In genomic region chr16:87391950-87392822, GRCh38 we compare ENCODE assay signal across 1 cellular context.
TF ChIP-seq lines count a peak whose summit lies in the region.

Gene MAP1LC3B (plus strand): TSS chr16:87392336. CDS start chr16:87392428, 92 bp downstream.

TF ChIP-seq in HepG2, 621 proteins besides CTCF, POLR2A, EP300 and RAD21 (continued from another document and continues in another):
- TF ChIP-seq AKNA (CRISPR knock-in tag; IDR thresholded peaks at IDR 0.05; ENCODE audit: borderline replicate concordance) (no peak), ZNF34 (CRISPR knock-in tag; IDR thresholded peaks at IDR 0.05; ENCODE audit: borderline replicate concordance) (peak; percentile 72; the same call in 1 of the 2 replicates), ATAD3A (CRISPR knock-in tag; IDR thresholded peaks at IDR 0.05) (peak; percentile 72; the same call in 1 of the 2 replicates), HOXA5 (CRISPR knock-in tag; IDR thresholded peaks at IDR 0.05) (peak; percentile 95), ZNF101 (CRISPR knock-in tag; IDR thresholded peaks at IDR 0.05; ENCODE audit: borderline replicate concordance, low read depth) (no peak), MYC (CRISPR knock-in tag; IDR thresholded peaks at IDR 0.05; ENCODE audit: borderline replicate concordance) (peak; percentile 92), ZNF567 (CRISPR knock-in tag; IDR thresholded peaks at IDR 0.05; ENCODE audit: borderline replicate concordance) (no peak; the same call in 1 of the 2 replicates), DDIT3 (CRISPR knock-in tag; IDR thresholded peaks at IDR 0.05) (no peak), KDM4B (CRISPR knock-in tag; IDR thresholded peaks at IDR 0.05) (peak; percentile 72), U2AF2 (IDR thresholded peaks at IDR 0.05; ENCODE audit: low read depth, low read length) (no peak), CC2D1A (CRISPR knock-in tag; IDR thresholded peaks at IDR 0.05) (no peak), ZNF512 (CRISPR knock-in tag; IDR thresholded peaks at IDR 0.05) (no peak), ZEB1 (IDR thresholded peaks at IDR 0.05; ENCODE audit: insufficient replicate concordance, low read depth) (no peak), ZNF878 (CRISPR knock-in tag; IDR thresholded peaks at IDR 0.05) (no peak; the same call in 1 of the 2 replicates), NFKB2 (CRISPR knock-in tag; IDR thresholded peaks at IDR 0.05; ENCODE audit: borderline replicate concordance) (peak; percentile 57), ZNF704 (CRISPR knock-in tag; IDR thresholded peaks at IDR 0.05; ENCODE audit: borderline replicate concordance) (no peak), HOXA3 (CRISPR knock-in tag; IDR thresholded peaks at IDR 0.05) (peak; percentile 99), BHLHE40 (IDR thresholded peaks at IDR 0.05; ENCODE audit: low read length) (peak; percentile 94), ZNF713 (CRISPR knock-in tag; IDR thresholded peaks at IDR 0.05) (0 out of 2 replicates have a peak, but pooled peaks have one; percentile 51), SP5 (CRISPR knock-in tag; IDR thresholded peaks at IDR 0.05; ENCODE audit: borderline replicate concordance, low read depth) (peak; percentile 99), RBM22 (optimal IDR thresholded peaks at IDR 0.05; ENCODE audit: low read length) (no peak), GATAD2A (CRISPR knock-in tag; IDR thresholded peaks at IDR 0.05) (no peak), ZNF232 (CRISPR knock-in tag; IDR thresholded peaks at IDR 0.05; ENCODE audit: borderline replicate concordance) (peak; percentile 81; the same call in 1 of the 2 replicates), POGZ (CRISPR knock-in tag; IDR thresholded peaks at IDR 0.05) (peak; percentile 65), CENPX (CRISPR knock-in tag; IDR thresholded peaks at IDR 0.05) (no peak), NFIB (CRISPR knock-in tag; IDR thresholded peaks at IDR 0.05; ENCODE audit: borderline replicate concordance) (no peak), RFX5 (IDR thresholded peaks at IDR 0.05; ENCODE audit: low read depth, low read length) (no peak; the same call in 1 of the 2 replicates), ZSCAN9 (CRISPR knock-in tag; IDR thresholded peaks at IDR 0.05; ENCODE audit: borderline replicate concordance) (peak; percentile 91; the same call in 1 of the 2 replicates), ZNF616 (CRISPR knock-in tag; IDR thresholded peaks at IDR 0.05; ENCODE audit: low read depth) (peak; percentile 46; the same call in 1 of the 2 replicates), ZNF124 (CRISPR knock-in tag; IDR thresholded peaks at IDR 0.05) (peak; percentile 75; the same call in 1 of the 2 replicates), RXRB (CRISPR knock-in tag; IDR thresholded peaks at IDR 0.05; ENCODE audit: borderline replicate concordance) (peak; percentile 80), TOPORS (CRISPR knock-in tag; IDR thresholded peaks at IDR 0.05) (peak; percentile 97), ZNF10 (CRISPR knock-in tag; IDR thresholded peaks at IDR 0.05; ENCODE audit: borderline replicate concordance, low read depth) (no peak), HNRNPL (IDR thresholded peaks at IDR 0.05; ENCODE audit: low read depth, low read length) (peak; percentile 74; the same call in 1 of the 2 replicates), NFE2L2 (IDR thresholded peaks at IDR 0.05; ENCODE audit: low read length) (peak; percentile 16; the same call in 1 of the 2 replicates), ZNF552 (CRISPR knock-in tag; IDR thresholded peaks at IDR 0.05; ENCODE audit: borderline replicate concordance) (no peak), ZNF512B (CRISPR knock-in tag; IDR thresholded peaks at IDR 0.05; ENCODE audit: borderline replicate concordance) (no peak), REL (CRISPR knock-in tag; conservative IDR thresholded peaks at IDR 0.05) (no peak), ZMYM4 (CRISPR knock-in tag; IDR thresholded peaks at IDR 0.05) (peak; percentile 91)
- TF ChIP-seq, protein P1, sequence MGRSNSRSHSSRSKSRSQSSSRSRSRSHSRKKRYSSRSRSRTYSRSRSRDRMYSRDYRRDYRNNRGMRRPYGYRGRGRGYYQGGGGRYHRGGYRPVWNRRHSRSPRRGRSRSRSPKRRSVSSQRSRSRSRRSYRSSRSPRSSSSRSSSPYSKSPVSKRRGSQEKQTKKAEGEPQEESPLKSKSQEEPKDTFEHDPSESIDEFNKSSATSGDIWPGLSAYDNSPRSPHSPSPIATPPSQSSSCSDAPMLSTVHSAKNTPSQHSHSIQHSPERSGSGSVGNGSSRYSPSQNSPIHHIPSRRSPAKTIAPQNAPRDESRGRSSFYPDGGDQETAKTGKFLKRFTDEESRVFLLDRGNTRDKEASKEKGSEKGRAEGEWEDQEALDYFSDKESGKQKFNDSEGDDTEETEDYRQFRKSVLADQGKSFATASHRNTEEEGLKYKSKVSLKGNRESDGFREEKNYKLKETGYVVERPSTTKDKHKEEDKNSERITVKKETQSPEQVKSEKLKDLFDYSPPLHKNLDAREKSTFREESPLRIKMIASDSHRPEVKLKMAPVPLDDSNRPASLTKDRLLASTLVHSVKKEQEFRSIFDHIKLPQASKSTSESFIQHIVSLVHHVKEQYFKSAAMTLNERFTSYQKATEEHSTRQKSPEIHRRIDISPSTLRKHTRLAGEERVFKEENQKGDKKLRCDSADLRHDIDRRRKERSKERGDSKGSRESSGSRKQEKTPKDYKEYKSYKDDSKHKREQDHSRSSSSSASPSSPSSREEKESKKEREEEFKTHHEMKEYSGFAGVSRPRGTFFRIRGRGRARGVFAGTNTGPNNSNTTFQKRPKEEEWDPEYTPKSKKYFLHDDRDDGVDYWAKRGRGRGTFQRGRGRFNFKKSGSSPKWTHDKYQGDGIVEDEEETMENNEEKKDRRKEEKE (IDR thresholded peaks at IDR 0.05), result no peak
- TF ChIP-seq, protein P2, sequence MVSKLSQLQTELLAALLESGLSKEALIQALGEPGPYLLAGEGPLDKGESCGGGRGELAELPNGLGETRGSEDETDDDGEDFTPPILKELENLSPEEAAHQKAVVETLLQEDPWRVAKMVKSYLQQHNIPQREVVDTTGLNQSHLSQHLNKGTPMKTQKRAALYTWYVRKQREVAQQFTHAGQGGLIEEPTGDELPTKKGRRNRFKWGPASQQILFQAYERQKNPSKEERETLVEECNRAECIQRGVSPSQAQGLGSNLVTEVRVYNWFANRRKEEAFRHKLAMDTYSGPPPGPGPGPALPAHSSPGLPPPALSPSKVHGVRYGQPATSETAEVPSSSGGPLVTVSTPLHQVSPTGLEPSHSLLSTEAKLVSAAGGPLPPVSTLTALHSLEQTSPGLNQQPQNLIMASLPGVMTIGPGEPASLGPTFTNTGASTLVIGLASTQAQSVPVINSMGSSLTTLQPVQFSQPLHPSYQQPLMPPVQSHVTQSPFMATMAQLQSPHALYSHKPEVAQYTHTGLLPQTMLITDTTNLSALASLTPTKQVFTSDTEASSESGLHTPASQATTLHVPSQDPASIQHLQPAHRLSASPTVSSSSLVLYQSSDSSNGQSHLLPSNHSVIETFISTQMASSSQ (IDR thresholded peaks at IDR 0.05; ENCODE audit: low read depth), result no peak; the same call in 1 of the 2 replicates
- TF ChIP-seq, protein P2 (CRISPR knock-in tag; IDR thresholded peaks at IDR 0.05; ENCODE audit: borderline replicate concordance), result peak; percentile 95
- TF ChIP-seq, protein P3, sequence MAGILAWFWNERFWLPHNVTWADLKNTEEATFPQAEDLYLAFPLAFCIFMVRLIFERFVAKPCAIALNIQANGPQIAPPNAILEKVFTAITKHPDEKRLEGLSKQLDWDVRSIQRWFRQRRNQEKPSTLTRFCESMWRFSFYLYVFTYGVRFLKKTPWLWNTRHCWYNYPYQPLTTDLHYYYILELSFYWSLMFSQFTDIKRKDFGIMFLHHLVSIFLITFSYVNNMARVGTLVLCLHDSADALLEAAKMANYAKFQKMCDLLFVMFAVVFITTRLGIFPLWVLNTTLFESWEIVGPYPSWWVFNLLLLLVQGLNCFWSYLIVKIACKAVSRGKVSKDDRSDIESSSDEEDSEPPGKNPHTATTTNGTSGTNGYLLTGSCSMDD (CRISPR knock-in tag; IDR thresholded peaks at IDR 0.05), result 0 out of 2 replicates have a peak, but pooled peaks have one; percentile 25
- TF ChIP-seq, protein P4, sequence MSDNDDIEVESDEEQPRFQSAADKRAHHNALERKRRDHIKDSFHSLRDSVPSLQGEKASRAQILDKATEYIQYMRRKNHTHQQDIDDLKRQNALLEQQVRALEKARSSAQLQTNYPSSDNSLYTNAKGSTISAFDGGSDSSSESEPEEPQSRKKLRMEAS (IDR thresholded peaks at IDR 0.05), result no peak; the same call in none of the 2 replicates
